In the genomic region with DNA sequence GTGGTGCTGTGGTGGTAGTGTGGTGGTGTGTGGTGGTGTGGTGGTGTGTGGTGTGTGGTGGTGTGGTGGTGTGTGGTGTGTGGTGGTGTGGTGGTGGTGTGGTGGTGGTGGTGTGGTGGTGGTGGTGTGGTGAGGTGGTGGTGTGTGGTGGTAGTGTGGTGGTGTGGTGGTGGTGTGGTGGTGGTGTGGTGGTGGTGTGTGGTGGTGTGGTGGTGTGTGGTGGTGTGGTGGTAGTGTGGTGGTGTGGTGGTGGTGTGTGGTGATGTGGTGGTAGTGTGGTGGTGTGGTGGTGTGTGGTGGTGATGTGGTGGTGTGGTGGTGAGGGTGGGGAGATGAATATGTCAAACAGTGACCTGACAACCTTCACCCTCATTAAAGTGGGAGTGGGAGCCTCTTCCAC, we compare ENCODE assay signal across 14 cellular contexts. TPM values are rescaled to one million over a fixed set of nuclear protein-coding genes. Genes with fewer than 3 reads are reported as not detected.
DNase-seq lines count a peak whose midpoint lies in the region; ATAC-seq, FAIRE-seq and TF ChIP-seq lines count a peak whose summit lies in the region.
"Had no signal": no experiment of that assay in that cellular context is flagged by ENCODE, and none has a peak within 500 bp of the region (broad histone marks: within the 10 kb centered on the region; RNA-seq: fewer than 3 reads in every experiment).

No MANE protein-coding gene starts in this region.

- no peak overlapping the region for H3K4me3 Mint-ChIP-seq in HFFc6
- H3K4me3 Mint-ChIP-seq: CD4-positive, alpha-beta T cell; T-cell had no signal

- H3K4me1 ChIP-seq in RWPE2 (ENCODE audit: insufficient read depth, poor library complexity, severe bottlenecking) (no peaks in the 10 kb centered on the region), pancreas (no peaks in the 10 kb centered on the region)
- H3K4me1 ChIP-seq: adrenal gland, thyroid gland had no signal

- DNase-seq in GM10266 (ENCODE audit: extremely low spot score) = peak; percentile 11
- peak; percentile 71 for DNase-seq in RWPE2 (ENCODE audit: low spot score)
- peak; percentile 17 for DNase-seq in fibroblast of gingiva (ENCODE audit: low read depth)
- no peak for DNase-seq in pancreas
- no peak for DNase-seq in HFFc6
- DNase-seq in HCEC 1CT = no peak
- DNase-seq in activated T-cell treated with anti-CD3 and anti-CD28 coated beads for 4 hours = no peak
- no peak for DNase-seq in NOMO-1 treated with dmso at 0.1 percent for 144 hours (lab: John Stamatoyannopoulos, UW; ENCODE audit: unreplicated experiment)
- DNase-seq: adrenal gland; CD4-positive, alpha-beta T cell; NCI-H82; T-cell; thyroid gland had no signal

- no peaks in the 10 kb centered on the region; the same call in 1 of the 2 replicates for H3K27me3 Mint-ChIP-seq in HFFc6 (ENCODE audit: insufficient read depth)
- H3K27me3 Mint-ChIP-seq: CD4-positive, alpha-beta T cell; T-cell had no signal

- no peak for ATAC-seq in RWPE2 (ENCODE audit: low read depth)
- ATAC-seq in pancreas = peak in 3 of 4 donors; percentile 32 to 76 (median 35)

- H3K27ac ChIP-seq in RWPE2 (ENCODE audit: poor library complexity, severe bottlenecking) (no peak overlapping the region), pancreas (no peak overlapping the region)
- H3K27ac ChIP-seq: adrenal gland, epithelial cell of prostate, thyroid gland had no signal

- H3K36me3 ChIP-seq in RWPE2 (ENCODE audit: low read depth) (no peaks in the 10 kb centered on the region), pancreas (no peaks in the 10 kb centered on the region)
- H3K36me3 ChIP-seq: adrenal gland, thyroid gland had no signal

- intact Hi-C loops in pancreas (cut with DNase I) = no loop called here

- H3K4me3 ChIP-seq in RWPE2 (ENCODE audit: severe bottlenecking) = no peak overlapping the region
- H3K4me3 ChIP-seq in pancreas = no peak overlapping the region
- H3K4me3 ChIP-seq: adrenal gland, thyroid gland had no signal

- no peak for FAIRE-seq in pancreas (lab: Jason Lieb, UNC)

- H3K36me3 Mint-ChIP-seq in HFFc6 (ENCODE audit: low read depth) = peaks cover 5% of the 10 kb centered on the region; the same call in 1 of the 2 replicates
- H3K36me3 Mint-ChIP-seq: T-cell had no signal

- H3K27me3 ChIP-seq in RWPE2 (ENCODE audit: insufficient read depth, poor library complexity, severe bottlenecking) (no peaks in the 10 kb centered on the region), pancreas (no peaks in the 10 kb centered on the region)
- H3K27me3 ChIP-seq: adrenal gland, thyroid gland had no signal

- H3K27ac Mint-ChIP-seq in HFFc6 = no peak overlapping the region
- H3K27ac Mint-ChIP-seq: CD4-positive, alpha-beta T cell; T-cell had no signal

- TF ChIP-seq CTCF in GM10266 (IDR thresholded peaks at IDR 0.05; ENCODE audit: control insufficient read depth, insufficient read depth, low read depth, missing control alignments) (no peak), RWPE2 (IDR thresholded peaks at IDR 0.05; ENCODE audit: poor library complexity, severe bottlenecking) (no peak), pancreas (IDR thresholded peaks at IDR 0.05) (no peak), HFFc6 (IDR thresholded peaks at IDR 0.05) (no peak)

- H3K4me1 Mint-ChIP-seq in HFFc6 (ENCODE audit: low read depth) = no peaks in the 10 kb centered on the region
- H3K4me1 Mint-ChIP-seq: T-cell had no signal

- H3K9me3 Mint-ChIP-seq in HFFc6 = peaks cover 43% of the 10 kb centered on the region

- no peaks in the 10 kb centered on the region for H3K9me3 ChIP-seq in RWPE2 (ENCODE audit: severe bottlenecking)
- no peaks in the 10 kb centered on the region for H3K9me3 ChIP-seq in pancreas
- H3K9me3 ChIP-seq: adrenal gland, thyroid gland had no signal

RNA-seq across cellular contexts. Expression of gene DLGAP1, which starts 55.6 kb away (rescaled TPM):
- total RNA-seq in pancreas = under 1 TPM in 5 of 6 donors, not detected in 1; 0.12 to 0.62 (median 0.29) TPM
- polyA plus RNA-seq in pancreas = under 1 TPM in 1 of 2 donors, not detected in 1; 0.30 TPM
- 1 to 10 TPM in 2 of 6 experiments, under 1 TPM in 4; 0.19 to 1.3 (median 0.62) TPM for total RNA-seq in HFFc6 (2021; fragmentation: NEBNext Ultra II Directional; extraction: Animal tissue kit (Norgen Biotek cat#: 25700))

Comparison
In these comparisons a context has a peak if more than half of its experiments do, and no peak if none do; other contexts are left out.
1. DNase-seq: peak in GM10266 (single experiment), RWPE2 (single experiment) and fibroblast of gingiva (single experiment); none in pancreas (0 of 6), HFFc6 (single experiment), HCEC 1CT (single experiment), activated T-cell treated with anti-CD3 and anti-CD28 coated beads for 4 hours (single experiment) and NOMO-1 treated with dmso at 0.1 percent for 144 hours (single experiment).